In genomic region chr2:99354060-99354459, GRCh38 we compare ENCODE assay signal across 26 cellular contexts. TPM values are rescaled to one million over a fixed set of nuclear protein-coding genes. Genes with fewer than 3 reads are reported as not detected.
DNase-seq lines count a peak whose midpoint lies in the region; ATAC-seq, FAIRE-seq and TF ChIP-seq lines count a peak whose summit lies in the region.
"Had no signal": no experiment of that assay in that cellular context is flagged by ENCODE, and none has a peak within 500 bp of the region (broad histone marks: within the 10 kb centered on the region; RNA-seq: fewer than 3 reads in every experiment).

No MANE protein-coding gene starts in this region.

- H3K27ac Mint-ChIP-seq in HFFc6: peak overlapping the region; percentile 59; the same call in 1 of the 2 replicates
- peak overlapping the region; percentile 82 for H3K27ac Mint-ChIP-seq in WTC11
- H3K27ac Mint-ChIP-seq: activated CD4-positive, alpha-beta T cell treated with anti-CD3 and anti-CD28 coated beads, Interleukin-2, amount 10 ng/mL, durations not matched to agents 24 days and 14 days; CD14-positive monocyte; neural progenitor cell had no signal

- no peak overlapping the region for H3K4me3 ChIP-seq in fibroblast of the aortic adventitia (ENCODE audit: low read depth, low read length)
- H3K4me3 ChIP-seq: gastrocnemius medialis, lung, neural progenitor cell, sigmoid colon, thyroid gland had no signal

- TF ChIP-seq CTCF in D721Med (IDR thresholded peaks at IDR 0.05; ENCODE audit: insufficient read depth, missing control alignments) (no peak), HFFc6 (IDR thresholded peaks at IDR 0.05) (no peak), WTC11 (IDR thresholded peaks at IDR 0.05) (no peak), fibroblast of the aortic adventitia (IDR thresholded peaks at IDR 0.05; ENCODE audit: insufficient read depth, low read length) (no peak)

- H3K36me3 Mint-ChIP-seq in HFFc6 (ENCODE audit: low read depth) (peaks cover 5% of the 10 kb centered on the region; the same call in 1 of the 2 replicates), WTC11 (no peaks in the 10 kb centered on the region)

- H3K27me3 Mint-ChIP-seq in HFFc6 (ENCODE audit: insufficient read depth): no peaks in the 10 kb centered on the region; the same call in 1 of the 2 replicates
- H3K27me3 Mint-ChIP-seq in WTC11 (ENCODE audit: low read depth): no peaks in the 10 kb centered on the region
- H3K27me3 Mint-ChIP-seq: activated CD4-positive, alpha-beta T cell treated with anti-CD3 and anti-CD28 coated beads, Interleukin-2, amount 10 ng/mL, durations not matched to agents 24 days and 14 days; stimulated activated naive CD8-positive, alpha-beta T cell treated with anti-CD3 and anti-CD28 coated beads, Interleukin-15, amount 100 ng/mL, for 72 hours had no signal

- CTCF ChIA-PET in WTC11 (lab: Charles Lee): no interaction called here

- POLR2A ChIA-PET in WTC11 (lab: Charles Lee): no interaction called here

- peak; percentile 70 for FAIRE-seq in D721Med (lab: Jason Lieb, UNC)
- FAIRE-seq: HTR-8/SVneo, RCC 7860 had no signal

- DNase-seq in D721Med (ENCODE audit: insufficient read length, low spot score): no peak
- peak; percentile 7 for DNase-seq in HFFc6
- DNase-seq in WTC11 (ENCODE audit: low spot score): no peak
- peak; percentile 31 for DNase-seq in fibroblast of the aortic adventitia (ENCODE audit: low read depth)
- no peak for DNase-seq in NK-92 treated with Interleukin-12 subunit alpha and Interleukin-12 subunit beta, amount 100 ng/mL, for 24 hours (lab: John Stamatoyannopoulos, UW)
- DNase-seq in NCI-H2171 treated with DMSO at 0.1 percent for 48 hours (lab: John Stamatoyannopoulos, UW): no peak
- no peak for DNase-seq in epidermal melanocyte (ENCODE audit: insufficient read length, low spot score)
- DNase-seq in activated naive CD4-positive, alpha-beta T cell (lab: John Stamatoyannopoulos, UW): no peak
- DNase-seq: activated CD4-positive, alpha-beta T cell treated with anti-CD3 and anti-CD28 coated beads, Interleukin-2, amount 10 ng/mL, durations not matched to agents 24 days and 14 days; activated naive CD4-positive, alpha-beta T cell treated with anti-CD3 and anti-CD28 coated beads, Interleukin-2, amount 50 U/mL, for 16 hours; cerebellar nuclear complex; gastrocnemius medialis; islet precursor cell; KG1; NCI-H146; NCI-H2171; NCI-H524 treated with DMSO at 0.1 percent for 48 hours; sigmoid colon; stimulated activated CD4-positive, alpha-beta T cell treated with anti-CD3 and anti-CD28 coated beads, Interleukin-15, amount 100 ng/mL, for 24 hours; stimulated activated naive CD8-positive, alpha-beta T cell treated with anti-CD3 and anti-CD28 coated beads, Interleukin-15, amount 100 ng/mL, for 72 hours; thyroid gland had no signal

- ATAC-seq in WTC11: no peak
- ATAC-seq: gastrocnemius medialis; stimulated activated naive CD8-positive, alpha-beta T cell treated with anti-CD3 and anti-CD28 coated beads, Interleukin-15, amount 100 ng/mL, for 72 hours had no signal

- H3K4me3 Mint-ChIP-seq in HFFc6 (peak overlapping the region; percentile 11; the same call in 1 of the 2 replicates), WTC11 (no peak overlapping the region)
- H3K4me3 Mint-ChIP-seq: activated CD4-positive, alpha-beta T cell treated with anti-CD3 and anti-CD28 coated beads, Interleukin-2, amount 10 ng/mL, durations not matched to agents 24 days and 14 days; CD14-positive monocyte; neural progenitor cell; stimulated activated naive CD8-positive, alpha-beta T cell treated with anti-CD3 and anti-CD28 coated beads, Interleukin-15, amount 100 ng/mL, for 72 hours had no signal

- H3K4me1 Mint-ChIP-seq in HFFc6 (ENCODE audit: low read depth) (peaks cover 28% of the 10 kb centered on the region), WTC11 (peaks cover 13% of the 10 kb centered on the region)
- H3K4me1 Mint-ChIP-seq: neural progenitor cell had no signal

- H3K9me3 Mint-ChIP-seq in HFFc6 (no peaks in the 10 kb centered on the region), WTC11 (no peaks in the 10 kb centered on the region)
- H3K9me3 Mint-ChIP-seq: activated CD4-positive, alpha-beta T cell treated with anti-CD3 and anti-CD28 coated beads, Interleukin-2, amount 10 ng/mL, durations not matched to agents 24 days and 14 days; CD14-positive monocyte; neural progenitor cell; stimulated activated naive CD8-positive, alpha-beta T cell treated with anti-CD3 and anti-CD28 coated beads, Interleukin-15, amount 100 ng/mL, for 72 hours had no signal

TF ChIP-seq in WTC11, 78 proteins besides CTCF, POLR2A, EP300 and RAD21:
- TF ChIP-seq SOX15 (CRISPR knock-in tag; IDR thresholded peaks at IDR 0.05) (no peak), E2F1 (CRISPR knock-in tag; IDR thresholded peaks at IDR 0.05) (no peak)

RNA-seq across cellular contexts. Expression of gene EIF5B, which starts 16.9 kb away (rescaled TPM):
- 10 to 100 TPM; 43.9 to 51.1 (median 47.8) TPM for total RNA-seq in HFFc6 (2021; fragmentation: NEBNext Ultra II Directional; extraction: Animal tissue kit (Norgen Biotek cat#: 25700))
- total RNA-seq in WTC11 (2021) (52.1 to 68.8 TPM (median 52.5 TPM) in 3 replicates), fibroblast of the aortic adventitia (ENCODE audit: low replicate concordance) (17.3 and 27.1 TPM in 2 replicates)

RNA-seq across cellular contexts. Expression of gene TXNDC9, which starts 17.9 kb away (rescaled TPM):
- 10 to 100 TPM; 40.3 to 47.9 (median 43.9) TPM for total RNA-seq in HFFc6 (2021; fragmentation: NEBNext Ultra II Directional; extraction: Animal tissue kit (Norgen Biotek cat#: 25700))
- 24.1 to 31.0 TPM (median 24.6 TPM) in 3 replicates for total RNA-seq in WTC11 (2021)
- total RNA-seq in fibroblast of the aortic adventitia (ENCODE audit: low replicate concordance): 51.8 and 88.0 TPM in 2 replicates

RNA-seq across cellular contexts. Expression of gene LYG1, which starts 53.1 kb away (rescaled TPM):
- under 1 TPM in 5 of 6 experiments, not detected in 1; 0.23 to 0.70 (median 0.27) TPM for total RNA-seq in HFFc6 (2021; fragmentation: NEBNext Ultra II Directional; extraction: Animal tissue kit (Norgen Biotek cat#: 25700))
- total RNA-seq in WTC11 (2021) (0.35 to 0.76 TPM (median 0.55 TPM) in 3 replicates), fibroblast of the aortic adventitia (ENCODE audit: low replicate concordance) (0.09 TPM in 1 of 2 replicates, not detected in the other)

Comparison
In these comparisons a context has a peak if more than half of its experiments do, and no peak if none do; other contexts are left out.
1. DNase-seq: peak in HFFc6 (single experiment) and fibroblast of the aortic adventitia (single experiment); none in D721Med (single experiment), WTC11 (single experiment), NK-92 treated with Interleukin-12 subunit alpha and Interleukin-12 subunit beta, amount 100 ng/mL, for 24 hours (single experiment), NCI-H2171 treated with DMSO at 0.1 percent for 48 hours (single experiment), epidermal melanocyte (single experiment) and activated naive CD4-positive, alpha-beta T cell (0 of 4).